ENCODE assay signal across 24 cellular contexts in the genomic region with DNA sequence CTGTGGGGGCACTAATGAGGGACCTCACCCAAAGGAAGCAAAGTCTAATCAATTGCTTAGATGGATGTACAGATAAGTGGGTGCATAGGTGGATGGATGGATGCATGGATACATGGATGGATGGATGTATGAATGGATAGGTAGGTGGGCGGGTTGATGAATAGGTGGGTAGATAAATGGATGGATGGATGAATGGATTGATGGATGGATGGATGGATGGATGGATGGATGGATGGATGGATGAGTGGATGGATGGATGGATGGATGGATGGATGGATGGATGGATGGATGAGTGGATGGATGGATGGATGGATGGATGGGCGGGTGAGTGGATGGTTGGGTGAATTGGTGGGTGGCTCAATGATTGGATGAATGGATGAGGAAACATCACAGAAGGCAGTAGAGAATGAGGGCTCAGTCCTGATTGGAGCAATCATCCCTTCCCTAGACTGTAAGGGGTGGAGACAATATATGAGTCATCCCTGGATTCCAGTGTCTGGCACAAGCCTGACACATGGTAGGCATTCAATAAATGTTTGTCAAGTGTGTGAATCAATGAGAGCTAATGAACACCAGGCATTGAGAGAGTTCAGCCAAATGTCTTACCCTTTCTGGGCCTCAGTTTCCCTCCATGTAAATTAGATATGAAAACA. TPM values are rescaled to one million over a fixed set of nuclear protein-coding genes. Genes with fewer than 3 reads are reported as not detected.
A peak's percentile ranks its signal among the peaks of the same experiment; 100 is the strongest.
DNase-seq lines count a peak whose midpoint lies in the region; ATAC-seq and TF ChIP-seq lines count a peak whose summit lies in the region.
"Had no signal": no experiment of that assay in that cellular context is flagged by ENCODE, and none has a peak within 500 bp of the region (broad histone marks: within the 10 kb centered on the region; RNA-seq: fewer than 3 reads in every experiment).

No MANE protein-coding gene starts in this region.

- peaks cover 59% of the 10 kb centered on the region for H3K27me3 ChIP-seq in PC-9 (ENCODE audit: insufficient read depth, low read depth)
- H3K27me3 ChIP-seq: BE2C, upper lobe of left lung had no signal

- H2AFZ ChIP-seq in PC-9, result no peak overlapping the region

- H3K36me3 ChIP-seq in PC-9 (ENCODE audit: low read depth), result no peaks in the 10 kb centered on the region
- H3K36me3 ChIP-seq: BE2C, prostate gland, upper lobe of left lung had no signal

- H3K27ac ChIP-seq in PC-9, result no peak overlapping the region
- H3K27ac ChIP-seq: coronary artery, prostate gland, upper lobe of left lung, VCaP had no signal

- H3K4me1 ChIP-seq in PC-9 (replicated peaks; ENCODE audit: insufficient read depth), result no peaks in the 10 kb centered on the region
- H3K4me1 ChIP-seq: prostate gland, upper lobe of left lung had no signal

- H3K4me2 ChIP-seq in PC-9, result no peak overlapping the region
- H3K4me2 ChIP-seq: smooth muscle cell had no signal

- H3K9me3 ChIP-seq in PC-9 (ENCODE audit: insufficient read depth, low read depth), result no peaks in the 10 kb centered on the region
- H3K9me3 ChIP-seq: BE2C, prostate gland, upper lobe of left lung had no signal

- no peaks in the 10 kb centered on the region for H4K20me1 ChIP-seq in PC-9 (ENCODE audit: insufficient read depth)

- CTCF ChIA-PET in PC-9 (lab: Charles Lee), result no interaction called here

- POLR2A ChIA-PET in PC-9 (lab: Charles Lee; ENCODE audit: unreplicated experiment), result no interaction called here

- no peaks in the 10 kb centered on the region for H3F3A ChIP-seq in PC-9 (ENCODE audit: insufficient read depth, low read depth)

- no peak overlapping the region for H3K4me3 ChIP-seq in PC-9
- H3K4me3 ChIP-seq: coronary artery, GM12878, K562, prostate gland, smooth muscle cell, upper lobe of left lung had no signal

- TF ChIP-seq CTCF in PC-9 (conservative IDR thresholded peaks at IDR 0.05), result no peak

- no peaks in the 10 kb centered on the region for H3K9me2 ChIP-seq in PC-9 (ENCODE audit: insufficient read depth)

- H3K79me2 ChIP-seq in PC-9 (ENCODE audit: low read depth), result no peaks in the 10 kb centered on the region

- peak; percentile 28 for DNase-seq in Daoy (ENCODE audit: low read depth)
- peak; percentile 8 for DNase-seq in HT-29 (ENCODE audit: low spot score)
- peak; percentile 22 for DNase-seq in astrocyte of the hippocampus (ENCODE audit: low read depth, low spot score)
- DNase-seq in foreskin melanocyte, result peak; percentile 35
- no peak for DNase-seq in PC-9
- no peak for DNase-seq in NK-92 treated with Interleukin-12 subunit alpha and Interleukin-12 subunit beta, amount 100 ng/mL, for 24 hours (lab: John Stamatoyannopoulos, UW)
- DNase-seq: activated CD4-positive, alpha-beta memory T cell treated with anti-CD3 and anti-CD28 coated beads for 36 hours; activated naive CD4-positive, alpha-beta T cell; BE2C; GDM1; NCI-H1105; NCI-H524; SHP77 treated with DMSO at 0.1 percent for 48 hours; stimulated activated CD4-positive, alpha-beta T cell treated with anti-CD3 and anti-CD28 coated beads, Interleukin-4, amount 100 ng/mL, for 1 hour; T-helper 1 cell; upper lobe of left lung had no signal

- BruUV-seq in PC-9 (replicated peaks; lab: Mats Ljungman, UMichigan), result no TSS peak

- ATAC-seq in HG02610 (IDR thresholded peaks at IDR 0.05; ENCODE audit: unreplicated experiment), result no peak
- ATAC-seq in GM21576 (IDR thresholded peaks at IDR 0.05; ENCODE audit: unreplicated experiment), result no peak

- intact Hi-C loops in PC-9 (cut with micrococcal nuclease; ENCODE audit: unreplicated experiment), result loop anchor here (5.0 kb wide), 1 partner anchor 261 kb away; no protein-coding TSS in a partner anchor

RNA-seq across cellular contexts. Expression of gene PXYLP1, which starts 40.4 kb away (rescaled TPM):
- total RNA-seq in Daoy (2014; rRNA removed; shearing (Covaris generic)), result 8.6 TPM in 2 replicates
- total RNA-seq in HT-29 (2014; rRNA removed; shearing (Covaris generic)), result 6.2 and 9.7 TPM in 2 replicates
- 7.8 and 11.1 TPM in 2 replicates for total RNA-seq in PC-9 (2021)

Comparison
In these comparisons a context has a peak if more than half of its experiments do, and no peak if none do; other contexts are left out.
1. DNase-seq: peak in Daoy (single experiment), HT-29 (single experiment), astrocyte of the hippocampus (single experiment) and foreskin melanocyte (single experiment); none in PC-9 (0 of 2) and NK-92 treated with Interleukin-12 subunit alpha and Interleukin-12 subunit beta, amount 100 ng/mL, for 24 hours (single experiment).